15 cellular contexts compared by ENCODE assay signal in the genomic region with DNA sequence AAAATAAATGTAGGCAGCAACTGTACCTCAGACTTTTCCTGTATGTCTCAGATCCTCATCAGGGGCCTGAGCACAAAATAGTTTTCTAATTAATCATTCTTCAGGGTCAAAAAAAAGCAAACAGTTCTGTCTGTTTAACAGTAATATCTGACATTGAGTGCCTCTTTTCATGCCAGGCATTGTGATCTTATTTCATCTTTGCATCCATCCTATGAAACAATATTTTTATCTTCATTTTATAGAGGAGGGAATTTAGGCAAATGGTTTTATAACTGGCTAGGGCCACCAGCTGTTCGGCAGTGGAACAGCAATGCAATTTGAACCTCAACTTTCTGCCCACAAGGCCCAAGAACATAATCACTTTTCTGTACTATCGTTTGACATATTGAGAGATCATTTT.
A peak's percentile ranks its signal among the peaks of the same experiment; 100 is the strongest.
DNase-seq lines count a peak whose midpoint lies in the region; ATAC-seq, FAIRE-seq and TF ChIP-seq lines count a peak whose summit lies in the region.
"Had no signal": no experiment of that assay in that cellular context is flagged by ENCODE, and none has a peak within 500 bp of the region (broad histone marks: within the 10 kb centered on the region; RNA-seq: fewer than 3 reads in every experiment).

No MANE protein-coding gene starts in this region.

- H3K27me3 ChIP-seq in A673 (replicated peaks; ENCODE audit: insufficient read depth, low read depth, low read length, poor library complexity), result no peaks in the 10 kb centered on the region
- no peaks in the 10 kb centered on the region for H3K27me3 ChIP-seq in RWPE2 (ENCODE audit: insufficient read depth, poor library complexity, severe bottlenecking)
- no peaks in the 10 kb centered on the region for H3K27me3 ChIP-seq in vagina

- peaks cover 4% of the 10 kb centered on the region for H3K36me3 ChIP-seq in A673 (ENCODE audit: insufficient read depth, low read length, poor library complexity, severe bottlenecking)
- H3K36me3 ChIP-seq in RWPE2 (ENCODE audit: low read depth), result peaks cover 3% of the 10 kb centered on the region; the same call in 1 of the 2 replicates
- no peaks in the 10 kb centered on the region for H3K36me3 ChIP-seq in vagina

- H3K4me3 ChIP-seq in A673 (ENCODE audit: low read depth, low read length, poor library complexity, severe bottlenecking) (no peak overlapping the region), RWPE2 (ENCODE audit: severe bottlenecking) (no peak overlapping the region), fibroblast of villous mesenchyme (ENCODE audit: low read depth, low read length) (no peak overlapping the region), vagina (no peak overlapping the region)
- H3K4me3 ChIP-seq: K562 had no signal

- H3K4me1 ChIP-seq in A673 (ENCODE audit: insufficient read depth, low read length, poor library complexity, severe bottlenecking) (no peaks in the 10 kb centered on the region), RWPE2 (ENCODE audit: insufficient read depth, poor library complexity, severe bottlenecking) (peaks cover 31% of the 10 kb centered on the region), vagina (peaks cover 7% of the 10 kb centered on the region)

- intact Hi-C loops in A673 (cut with micrococcal nuclease; ENCODE audit: unreplicated experiment), result no loop called here
- intact Hi-C loops in vagina (cut with DNase I), result no loop called here

- no peak overlapping the region for H3K27ac ChIP-seq in A673 (ENCODE audit: low read depth, low read length, poor library complexity, severe bottlenecking)
- peak overlapping the region; percentile 53 for H3K27ac ChIP-seq in RWPE2 (ENCODE audit: poor library complexity, severe bottlenecking)
- H3K27ac ChIP-seq in vagina, result no peak overlapping the region

- POLR2A ChIA-PET in A673 (lab: Charles Lee; ENCODE audit: low non-redundant PET), result no interaction called here

- H3K9me3 ChIP-seq in A673 (ENCODE audit: low read depth, low read length, poor library complexity, severe bottlenecking) (no peaks in the 10 kb centered on the region), RWPE2 (ENCODE audit: severe bottlenecking) (no peaks in the 10 kb centered on the region), vagina (no peaks in the 10 kb centered on the region)

- no peak for TF ChIP-seq POLR2A in vagina (IDR thresholded peaks at IDR 0.05)
- TF ChIP-seq POLR2A in GM12892 (IDR thresholded peaks at IDR 0.05; ENCODE audit: low read depth, low read length), result no peak

- DNase-seq in A673 (ENCODE audit: low spot score), result no peak
- DNase-seq in GM13976 (ENCODE audit: low spot score), result no peak
- no peak for DNase-seq in RWPE2 (ENCODE audit: low spot score)
- DNase-seq in fibroblast of villous mesenchyme (ENCODE audit: low read depth), result peak; percentile 31
- DNase-seq in vagina (ENCODE audit: extremely low spot score in 2 of 2), result no peak
- no peak for DNase-seq in GM12892 (ENCODE audit: insufficient read length)
- DNase-seq in NCI-H2196 treated with DMSO at 0.1 percent for 48 hours (lab: John Stamatoyannopoulos, UW; ENCODE audit: unreplicated experiment), result no peak
- DNase-seq: activated CD8-positive, alpha-beta memory T cell treated with anti-CD3 and anti-CD28 coated beads, Interleukin-2, amount 10 ng/mL, durations not matched to agents 7 days and 5 days; CD4-positive, alpha-beta T cell; cerebellar nuclear complex; immature natural killer cell; retina had no signal

- FAIRE-seq in GM12892 (lab: Jason Lieb, UNC), result no peak
- FAIRE-seq: K562 had no signal

- TF ChIP-seq CTCF in A673 (conservative IDR thresholded peaks at IDR 0.05; ENCODE audit: low read depth, low read length), result peak; percentile 45
- peak; percentile 46 for TF ChIP-seq CTCF in GM13976 (IDR thresholded peaks at IDR 0.05; ENCODE audit: borderline replicate concordance, control extremely low read depth, extremely low read depth, insufficient read depth, missing control alignments)
- peak; percentile 12 for TF ChIP-seq CTCF in RWPE2 (IDR thresholded peaks at IDR 0.05; ENCODE audit: poor library complexity, severe bottlenecking)
- TF ChIP-seq CTCF in fibroblast of villous mesenchyme (IDR thresholded peaks at IDR 0.05; ENCODE audit: insufficient read depth, low read depth, low read length), result peak; percentile 60
- TF ChIP-seq CTCF in vagina (IDR thresholded peaks at IDR 0.05), result no peak

- ATAC-seq in RWPE2 (ENCODE audit: low read depth) (peak; percentile 48), GM19035 (IDR thresholded peaks at IDR 0.05; ENCODE audit: unreplicated experiment) (no peak)
- ATAC-seq: activated CD8-positive, alpha-beta memory T cell treated with anti-CD3 and anti-CD28 coated beads, Interleukin-2, amount 10 ng/mL, durations not matched to agents 7 days and 5 days; K562; Right ventricle myocardium inferior had no signal

- CTCF ChIA-PET in A673 (lab: Charles Lee), result no interaction called here

- in situ Hi-C loops in GM13976 (cut with MboI; ENCODE audit: low sequenced_read_pairs, unreplicated experiment), result no loop called here

- BruUV-seq in A673 (replicated peaks; lab: Mats Ljungman, UMichigan), result no TSS peak

Comparison
In these comparisons a context has a peak if more than half of its experiments do, and no peak if none do; other contexts are left out.
1. CTCF ChIP-seq: peak in A673 (single experiment), GM13976 (single experiment), RWPE2 (single experiment) and fibroblast of villous mesenchyme (single experiment); none in vagina (0 of 3).